In genomic region chr2:237324446-237325236, GRCh38 we compare ENCODE assay signal across 13 cellular contexts.
DNase-seq lines count a peak whose midpoint lies in the region; TF ChIP-seq lines count a peak whose summit lies in the region.
"Had no signal": no experiment of that assay in that cellular context is flagged by ENCODE, and none has a peak within 500 bp of the region (broad histone marks: within the 10 kb centered on the region; RNA-seq: fewer than 3 reads in every experiment).

No MANE protein-coding gene starts in this region.

- TF ChIP-seq RAD21 in liver (IDR thresholded peaks at IDR 0.05), result no peak

- H3K27me3 ChIP-seq in liver (ENCODE audit: control insufficient read depth in 4 of 4, insufficient read depth in 4 of 4, low read length in 3 of 4), result no peaks in the 10 kb centered on the region
- peaks cover 0 to 3% (median 0%) of the 10 kb centered on the region in 5 donors for H3K27me3 ChIP-seq in subcutaneous abdominal adipose tissue (ENCODE audit: control insufficient read depth in 5 of 5, insufficient read depth in 4 of 5, low read length in 5 of 5)
- H3K27me3 ChIP-seq: suprapubic skin had no signal

- POLR2A ChIA-PET in HEK293 (lab: Yijun Ruan, JAX), result no interaction called here

- no peak overlapping the region for H3K4me3 ChIP-seq in HEK293 (ENCODE audit: low read depth, low read length)
- no peak overlapping the region for H3K4me3 ChIP-seq in liver (ENCODE audit: low read depth in 1 of 3, low read length in 3 of 3)
- H3K4me3 ChIP-seq in subcutaneous abdominal adipose tissue (ENCODE audit: low read depth in 1 of 5, low read length in 5 of 5), result no peak overlapping the region
- H3K4me3 ChIP-seq: suprapubic skin had no signal

- WGBS in liver, result 68% methylated on average over 16 of the region's 16 CpGs

- no peaks in the 10 kb centered on the region for H3K9me3 ChIP-seq in HEK293 (ENCODE audit: control insufficient read depth, insufficient read depth, low read depth, low read length)
- H3K9me3 ChIP-seq in liver (ENCODE audit: control insufficient read depth in 4 of 4, low read length in 3 of 4), result no peaks in the 10 kb centered on the region
- H3K9me3 ChIP-seq in subcutaneous abdominal adipose tissue (ENCODE audit: control insufficient read depth in 5 of 5, low read length in 5 of 5), result no peaks in the 10 kb centered on the region
- H3K9me3 ChIP-seq: suprapubic skin had no signal

- TF ChIP-seq CTCF in HEK293 (tag by site-specific recombination; IDR thresholded peaks at IDR 0.05), result no peak
- no peak for TF ChIP-seq CTCF in liver (IDR thresholded peaks at IDR 0.05; ENCODE audit: low read depth, low read length, missing input control)

- DNase-seq in amniotic epithelial cell (ENCODE audit: low read depth), result peak; percentile 82
- DNase-seq in MV-4-11 (lab: John Stamatoyannopoulos, UW), result no peak
- DNase-seq in T-helper 2 cell, result no peak
- no peak for DNase-seq in stimulated activated CD4-positive, alpha-beta T cell treated with anti-CD3 and anti-CD28 coated beads, Interleukin-4, amount 100 ng/mL, for 4 hours
- DNase-seq: activated CD4-positive, alpha-beta T cell treated with anti-CD3 and anti-CD28 coated beads, Interleukin-2, amount 50 U/mL, for 48 hours; activated naive CD4-positive, alpha-beta T cell treated with anti-CD3 and anti-CD28 coated beads, Interleukin-2, amount 10 ng/mL, durations not matched to agents 7 days and 5 days; effector CD4-positive, alpha-beta T cell; NK-92 treated with Interleukin-12 subunit alpha and Interleukin-12 subunit beta, amount 100 ng/mL, for 24 hours; stimulated activated CD4-positive, alpha-beta T cell treated with anti-CD3 and anti-CD28 coated beads, Interleukin-4, amount 100 ng/mL, for 24 hours had no signal

- H3K4me1 ChIP-seq in HEK293 (ENCODE audit: control insufficient read depth, insufficient read depth, low read length) (peaks cover 4% of the 10 kb centered on the region; the same call in 1 of the 2 replicates), liver (ENCODE audit: control insufficient read depth in 4 of 4, insufficient read depth in 4 of 4, low read length in 3 of 4) (no peaks in the 10 kb centered on the region), subcutaneous abdominal adipose tissue (ENCODE audit: control insufficient read depth in 5 of 5, insufficient read depth in 5 of 5, low read length in 5 of 5) (peaks cover 11 to 64% (median 42%) of the 10 kb centered on the region in 5 donors)

- CTCF ChIA-PET in HEK293 (lab: Yijun Ruan, JAX), result no interaction called here

- H3K27ac ChIP-seq in HEK293 (ENCODE audit: extremely low read depth, low read depth, low read length) (no peak overlapping the region), liver (ENCODE audit: low read depth in 1 of 2, low read length in 2 of 2) (no peak overlapping the region), subcutaneous abdominal adipose tissue (ENCODE audit: low read depth, low read length) (peak overlapping the region; percentile 54)

- H3K36me3 ChIP-seq in HEK293 (ENCODE audit: control insufficient read depth in 2 of 2, insufficient read depth in 1 of 2, low read length in 2 of 2) (no peaks in the 10 kb centered on the region), liver (ENCODE audit: control insufficient read depth in 4 of 4, insufficient read depth in 3 of 4, low read depth in 1 of 4, low read length in 3 of 4) (no peaks in the 10 kb centered on the region), subcutaneous abdominal adipose tissue (ENCODE audit: control insufficient read depth in 5 of 5, insufficient read depth in 5 of 5, low read length in 5 of 5) (peaks cover 0 to 18% (median 0%) of the 10 kb centered on the region in 5 donors)

- no peak overlapping the region for H3K9ac ChIP-seq in liver (ENCODE audit: low read depth in 1 of 2, low read length in 2 of 2)
- no peak overlapping the region for H3K9ac ChIP-seq in subcutaneous abdominal adipose tissue (ENCODE audit: low read length in 5 of 5)

TF ChIP-seq in HEK293, 187 proteins besides CTCF, POLR2A, EP300 and RAD21 (continues in another document):
- TF ChIP-seq ZEB2 (tag by site-specific recombination; IDR thresholded peaks at IDR 0.05) (no peak), ZNF362 (tag by site-specific recombination; IDR thresholded peaks at IDR 0.05) (no peak), ZSCAN23 (tag by site-specific recombination; IDR thresholded peaks at IDR 0.05) (no peak), YY2 (tag by site-specific recombination; IDR thresholded peaks at IDR 0.05) (no peak), GLI4 (tag by site-specific recombination; IDR thresholded peaks at IDR 0.05) (no peak), SETDB1 (IDR thresholded peaks at IDR 0.05; ENCODE audit: insufficient read length, low read length) (no peak), BCL11B (tag by site-specific recombination; IDR thresholded peaks at IDR 0.05; ENCODE audit: low read depth) (no peak), FEZF1 (tag by site-specific recombination; IDR thresholded peaks at IDR 0.05) (peak; percentile 48), ZNF660 (tag by site-specific recombination; IDR thresholded peaks at IDR 0.05) (no peak)
- TF ChIP-seq, protein P1, sequence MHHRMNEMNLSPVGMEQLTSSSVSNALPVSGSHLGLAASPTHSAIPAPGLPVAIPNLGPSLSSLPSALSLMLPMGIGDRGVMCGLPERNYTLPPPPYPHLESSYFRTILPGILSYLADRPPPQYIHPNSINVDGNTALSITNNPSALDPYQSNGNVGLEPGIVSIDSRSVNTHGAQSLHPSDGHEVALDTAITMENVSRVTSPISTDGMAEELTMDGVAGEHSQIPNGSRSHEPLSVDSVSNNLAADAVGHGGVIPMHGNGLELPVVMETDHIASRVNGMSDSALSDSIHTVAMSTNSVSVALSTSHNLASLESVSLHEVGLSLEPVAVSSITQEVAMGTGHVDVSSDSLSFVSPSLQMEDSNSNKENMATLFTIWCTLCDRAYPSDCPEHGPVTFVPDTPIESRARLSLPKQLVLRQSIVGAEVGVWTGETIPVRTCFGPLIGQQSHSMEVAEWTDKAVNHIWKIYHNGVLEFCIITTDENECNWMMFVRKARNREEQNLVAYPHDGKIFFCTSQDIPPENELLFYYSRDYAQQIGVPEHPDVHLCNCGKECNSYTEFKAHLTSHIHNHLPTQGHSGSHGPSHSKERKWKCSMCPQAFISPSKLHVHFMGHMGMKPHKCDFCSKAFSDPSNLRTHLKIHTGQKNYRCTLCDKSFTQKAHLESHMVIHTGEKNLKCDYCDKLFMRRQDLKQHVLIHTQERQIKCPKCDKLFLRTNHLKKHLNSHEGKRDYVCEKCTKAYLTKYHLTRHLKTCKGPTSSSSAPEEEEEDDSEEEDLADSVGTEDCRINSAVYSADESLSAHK (tag by site-specific recombination; IDR thresholded peaks at IDR 0.05), result no peak

TF ChIP-seq in liver, 16 proteins besides CTCF, POLR2A, EP300 and RAD21:
- peak; percentile 28 for TF ChIP-seq NR2F2 (IDR thresholded peaks at IDR 0.05)
- TF ChIP-seq, protein P2, sequence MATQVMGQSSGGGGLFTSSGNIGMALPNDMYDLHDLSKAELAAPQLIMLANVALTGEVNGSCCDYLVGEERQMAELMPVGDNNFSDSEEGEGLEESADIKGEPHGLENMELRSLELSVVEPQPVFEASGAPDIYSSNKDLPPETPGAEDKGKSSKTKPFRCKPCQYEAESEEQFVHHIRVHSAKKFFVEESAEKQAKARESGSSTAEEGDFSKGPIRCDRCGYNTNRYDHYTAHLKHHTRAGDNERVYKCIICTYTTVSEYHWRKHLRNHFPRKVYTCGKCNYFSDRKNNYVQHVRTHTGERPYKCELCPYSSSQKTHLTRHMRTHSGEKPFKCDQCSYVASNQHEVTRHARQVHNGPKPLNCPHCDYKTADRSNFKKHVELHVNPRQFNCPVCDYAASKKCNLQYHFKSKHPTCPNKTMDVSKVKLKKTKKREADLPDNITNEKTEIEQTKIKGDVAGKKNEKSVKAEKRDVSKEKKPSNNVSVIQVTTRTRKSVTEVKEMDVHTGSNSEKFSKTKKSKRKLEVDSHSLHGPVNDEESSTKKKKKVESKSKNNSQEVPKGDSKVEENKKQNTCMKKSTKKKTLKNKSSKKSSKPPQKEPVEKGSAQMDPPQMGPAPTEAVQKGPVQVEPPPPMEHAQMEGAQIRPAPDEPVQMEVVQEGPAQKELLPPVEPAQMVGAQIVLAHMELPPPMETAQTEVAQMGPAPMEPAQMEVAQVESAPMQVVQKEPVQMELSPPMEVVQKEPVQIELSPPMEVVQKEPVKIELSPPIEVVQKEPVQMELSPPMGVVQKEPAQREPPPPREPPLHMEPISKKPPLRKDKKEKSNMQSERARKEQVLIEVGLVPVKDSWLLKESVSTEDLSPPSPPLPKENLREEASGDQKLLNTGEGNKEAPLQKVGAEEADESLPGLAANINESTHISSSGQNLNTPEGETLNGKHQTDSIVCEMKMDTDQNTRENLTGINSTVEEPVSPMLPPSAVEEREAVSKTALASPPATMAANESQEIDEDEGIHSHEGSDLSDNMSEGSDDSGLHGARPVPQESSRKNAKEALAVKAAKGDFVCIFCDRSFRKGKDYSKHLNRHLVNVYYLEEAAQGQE (IDR thresholded peaks at IDR 0.05), result no peak
